ENCODE assay signal across 13 cellular contexts in the genomic region with DNA sequence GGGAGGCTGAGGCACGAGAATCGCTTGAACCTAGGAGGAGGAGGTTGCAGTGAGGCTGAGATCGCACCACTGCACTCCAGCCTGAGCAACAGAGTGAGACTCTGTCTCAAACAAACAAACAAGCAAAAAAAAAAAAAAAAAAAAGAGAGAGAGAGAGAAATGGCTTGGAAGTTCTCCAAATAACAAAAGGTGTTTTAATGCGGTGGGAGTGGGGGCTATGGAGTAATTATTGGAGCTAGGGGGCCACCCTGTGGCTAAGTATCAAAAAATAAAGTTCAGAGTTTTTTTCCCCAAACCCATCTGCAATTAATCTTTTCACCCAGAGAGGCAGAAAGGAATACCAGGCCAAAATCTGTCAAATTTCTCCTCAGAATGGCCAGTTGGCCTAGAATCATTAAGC. TPM values are rescaled to one million over a fixed set of nuclear protein-coding genes. Genes with fewer than 3 reads are reported as not detected.
DNase-seq lines count a peak whose midpoint lies in the region; ATAC-seq and TF ChIP-seq lines count a peak whose summit lies in the region.
"Had no signal": no experiment of that assay in that cellular context is flagged by ENCODE, and none has a peak within 500 bp of the region (broad histone marks: within the 10 kb centered on the region; RNA-seq: fewer than 3 reads in every experiment).

No MANE protein-coding gene starts in this region.

- TF ChIP-seq CTCF in HFFc6 (IDR thresholded peaks at IDR 0.05) (peak; percentile 44), RWPE2 (IDR thresholded peaks at IDR 0.05; ENCODE audit: poor library complexity, severe bottlenecking) (peak; percentile 14), suprapubic skin (IDR thresholded peaks at IDR 0.05) (no peak), brain microvascular endothelial cell (IDR thresholded peaks at IDR 0.05; ENCODE audit: low read depth, low read length, missing control alignments) (no peak)

- no peak for TF ChIP-seq POLR2A in suprapubic skin (IDR thresholded peaks at IDR 0.05)

- in situ Hi-C loops in brain microvascular endothelial cell (cut with HindIII; ENCODE audit: low pct_ligation_motif_present, low sequenced_read_pairs) = no loop called here

- H3K9me3 ChIP-seq in RWPE2 (ENCODE audit: severe bottlenecking) (no peaks in the 10 kb centered on the region), suprapubic skin (no peaks in the 10 kb centered on the region)

- no peaks in the 10 kb centered on the region for H3K36me3 Mint-ChIP-seq in HFFc6 (ENCODE audit: low read depth)

- no peak overlapping the region for H3K4me3 Mint-ChIP-seq in HFFc6
- H3K4me3 Mint-ChIP-seq: central memory CD8-positive, alpha-beta T cell had no signal

- no peaks in the 10 kb centered on the region for H3K4me1 Mint-ChIP-seq in HFFc6 (ENCODE audit: low read depth)

- H3K27ac ChIP-seq in RWPE2 (ENCODE audit: poor library complexity, severe bottlenecking) = no peak overlapping the region
- no peak overlapping the region for H3K27ac ChIP-seq in suprapubic skin
- no peak overlapping the region for H3K27ac ChIP-seq in brain microvascular endothelial cell
- H3K27ac ChIP-seq: 22Rv1 had no signal

- H3K36me3 ChIP-seq in RWPE2 (ENCODE audit: low read depth) (no peaks in the 10 kb centered on the region), suprapubic skin (no peaks in the 10 kb centered on the region), brain microvascular endothelial cell (replicated peaks) (no peaks in the 10 kb centered on the region)

- H3K4me1 ChIP-seq in RWPE2 (ENCODE audit: insufficient read depth, poor library complexity, severe bottlenecking) (no peaks in the 10 kb centered on the region), suprapubic skin (peaks cover 4% of the 10 kb centered on the region)

- no peaks in the 10 kb centered on the region for H3K9me3 Mint-ChIP-seq in HFFc6
- H3K9me3 Mint-ChIP-seq: central memory CD8-positive, alpha-beta T cell had no signal

- H3K27ac Mint-ChIP-seq in HFFc6 = no peak overlapping the region

- peaks cover 2% of the 10 kb centered on the region; the same call in 1 of the 2 replicates for H3K27me3 Mint-ChIP-seq in HFFc6 (ENCODE audit: insufficient read depth)
- H3K27me3 Mint-ChIP-seq: central memory CD8-positive, alpha-beta T cell had no signal

- ATAC-seq in RWPE2 (ENCODE audit: low read depth) (no peak), GM21515 (IDR thresholded peaks at IDR 0.05; ENCODE audit: unreplicated experiment) (no peak)

- whole genome bisulfite sequencing in suprapubic skin = 79% methylated on average over 4 of the region's 4 CpGs

- H3K27me3 ChIP-seq in RWPE2 (ENCODE audit: insufficient read depth, poor library complexity, severe bottlenecking) (no peaks in the 10 kb centered on the region), suprapubic skin (no peaks in the 10 kb centered on the region), brain microvascular endothelial cell (replicated peaks) (no peaks in the 10 kb centered on the region)

- DNase-seq in DMS 273 (lab: John Stamatoyannopoulos, UW; ENCODE audit: unreplicated experiment) (peak; percentile 43), DMS 273 treated with DMSO at 0.1 percent for 48 hours (lab: John Stamatoyannopoulos, UW) (no peak), HFFc6 (no peak), RWPE2 (ENCODE audit: low spot score) (no peak), left kidney (ENCODE audit: low read depth, low spot score) (peak; percentile 32), suprapubic skin (ENCODE audit: low spot score in 2 of 2) (no peak), brain microvascular endothelial cell (no peak)
- DNase-seq: activated CD4-positive, alpha-beta T cell treated with anti-CD3 and anti-CD28 coated beads, Interleukin-2, amount 50 U/mL, for 4 hours; NCI-H187 had no signal

- no peak for TF ChIP-seq EP300 in suprapubic skin (IDR thresholded peaks at IDR 0.05)

- no peak overlapping the region for H3K4me3 ChIP-seq in RWPE2 (ENCODE audit: severe bottlenecking)
- no peak overlapping the region for H3K4me3 ChIP-seq in suprapubic skin
- H3K4me3 ChIP-seq in brain microvascular endothelial cell (ENCODE audit: low read depth, low read length) = no peak overlapping the region
- H3K4me3 ChIP-seq: lung had no signal

RNA-seq across cellular contexts. Expression of a gene that starts 23.0 kb away (rescaled TPM):
- total RNA-seq in HFFc6 (2021; fragmentation: NEBNext Ultra II Directional; extraction: Animal tissue kit (Norgen Biotek cat#: 25700)) = 1 to 10 TPM; 5.7 to 9.7 (median 7.1) TPM
- total RNA-seq in suprapubic skin = 10 to 100 TPM; 17.5 to 53.4 (median 27.6) TPM

RNA-seq across cellular contexts. Expression of a gene that starts 44.0 kb away (rescaled TPM):
- 10 to 100 TPM in 1 of 6 experiments, 1 to 10 TPM in 5; 7.2 to 10.3 (median 9.0) TPM for total RNA-seq in HFFc6 (2021; fragmentation: NEBNext Ultra II Directional; extraction: Animal tissue kit (Norgen Biotek cat#: 25700))
- total RNA-seq in suprapubic skin = 10 to 100 TPM; 12.9 to 39.5 (median 29.0) TPM

Comparison
In these comparisons a context has a peak if more than half of its experiments do, and no peak if none do; other contexts are left out.
1. DNase-seq: peak in DMS 273 (single experiment) and left kidney (single experiment); none in DMS 273 treated with DMSO at 0.1 percent for 48 hours (single experiment), HFFc6 (single experiment), RWPE2 (single experiment), suprapubic skin (0 of 2) and brain microvascular endothelial cell (single experiment).
2. CTCF ChIP-seq: peak in HFFc6 (single experiment) and RWPE2 (single experiment); none in suprapubic skin (0 of 2) and brain microvascular endothelial cell (single experiment).